ENCODE assay signal across 18 cellular contexts in genomic region chr14:71383510-71383909, GRCh38.
DNase-seq lines count a peak whose midpoint lies in the region; ATAC-seq, FAIRE-seq and TF ChIP-seq lines count a peak whose summit lies in the region.
"Had no signal": no experiment of that assay in that cellular context is flagged by ENCODE, and none has a peak within 500 bp of the region (broad histone marks: within the 10 kb centered on the region; RNA-seq: fewer than 3 reads in every experiment).

No MANE protein-coding gene starts in this region.

- no peaks in the 10 kb centered on the region for H3K27me3 Mint-ChIP-seq in neural crest cell (ENCODE audit: low read depth)
- no peaks in the 10 kb centered on the region for H3K27me3 Mint-ChIP-seq in T-helper 17 cell

- no peak overlapping the region for H3K4me3 ChIP-seq in body of pancreas
- no peak overlapping the region for H3K4me3 ChIP-seq in colonic mucosa
- H3K4me3 ChIP-seq: HAP-1 had no signal

- no peaks in the 10 kb centered on the region for H3K36me3 ChIP-seq in body of pancreas (replicated peaks in 1 of 2; ENCODE audit: insufficient read depth in 1 of 2, low read depth in 2 of 2)
- H3K36me3 ChIP-seq in colonic mucosa = no peaks in the 10 kb centered on the region
- H3K36me3 ChIP-seq: HAP-1 had no signal

- TF ChIP-seq CTCF in body of pancreas (IDR thresholded peaks at IDR 0.05) (no peak), neural crest cell (conservative IDR thresholded peaks at IDR 0.05) (no peak), colonic mucosa (IDR thresholded peaks at IDR 0.05) (no peak)

- FAIRE-seq in HTR-8/SVneo (lab: Jason Lieb, UNC) = peak; percentile 92
- peak; percentile 30 for FAIRE-seq in urothelium cell line (lab: Jason Lieb, UNC)

- peaks cover 3% of the 10 kb centered on the region for H3K9me3 Mint-ChIP-seq in neural crest cell

- H3K4me1 ChIP-seq in body of pancreas = peaks cover 30% of the 10 kb centered on the region
- no peaks in the 10 kb centered on the region for H3K4me1 ChIP-seq in colonic mucosa

- DNase-seq in HTR-8/SVneo (ENCODE audit: insufficient read length, low spot score) (no peak), body of pancreas (no peak), neural crest cell (ENCODE audit: low read depth, low spot score) (no peak), urothelium cell line (ENCODE audit: low spot score) (no peak), T-helper 17 cell (no peak), colonic mucosa (no peak)
- DNase-seq: DMS 273 treated with DMSO at 0.1 percent for 48 hours; DND-41; GDM1; KBM-7; NCI-H1105 treated with DMSO at 0.1 percent for 48 hours; NCI-H1694; NCI-H748 treated with DMSO at 0.1 percent for 48 hours; NK-92 treated with Interleukin-12 subunit alpha and Interleukin-12 subunit beta, amount 100 ng/mL, for 24 hours; Right ventricle myocardium superior had no signal

- H3K27me3 ChIP-seq in body of pancreas (no peaks in the 10 kb centered on the region), colonic mucosa (no peaks in the 10 kb centered on the region)

- intact Hi-C loops in body of pancreas (cut with DNase I) = no loop called here
- intact Hi-C loops in colonic mucosa (cut with DNase I) = no loop called here

- H3K27ac ChIP-seq in body of pancreas (peak overlapping the region; percentile 21 to 58 (median 29)), colonic mucosa (no peak overlapping the region)
- H3K27ac ChIP-seq: C4-2B had no signal

- no peak for TF ChIP-seq POLR2A in body of pancreas (IDR thresholded peaks at IDR 0.05)

- H3K9me3 ChIP-seq in body of pancreas (no peaks in the 10 kb centered on the region), T-helper 17 cell (ENCODE audit: control insufficient read depth, low read length, poor library complexity, severe bottlenecking) (no peaks in the 10 kb centered on the region), colonic mucosa (no peaks in the 10 kb centered on the region)
- H3K9me3 ChIP-seq: HAP-1 had no signal

- H3K36me3 Mint-ChIP-seq in neural crest cell (ENCODE audit: low read depth) (peaks cover 10% of the 10 kb centered on the region), T-helper 17 cell (ENCODE audit: low read depth) (peaks cover 6% of the 10 kb centered on the region)

- no peak overlapping the region for H3K4me3 Mint-ChIP-seq in neural crest cell
- no peak overlapping the region for H3K4me3 Mint-ChIP-seq in T-helper 17 cell

- H3K27ac Mint-ChIP-seq in neural crest cell (ENCODE audit: unreplicated experiment) (peak overlapping the region; percentile 28), T-helper 17 cell (no peak overlapping the region)

- 80 to 84% methylated on average over 2 of the region's 2 CpGs for WGBS in body of pancreas, 2 donors

- ATAC-seq in body of pancreas = no peak
- ATAC-seq in T-helper 17 cell = no peak
- ATAC-seq in GM21529 (IDR thresholded peaks at IDR 0.05; ENCODE audit: unreplicated experiment) = no peak

- H3K4me1 Mint-ChIP-seq in neural crest cell = peaks cover 5% of the 10 kb centered on the region
- H3K4me1 Mint-ChIP-seq in T-helper 17 cell = peaks cover 43% of the 10 kb centered on the region

- no peak overlapping the region for H3K9ac ChIP-seq in colonic mucosa (ENCODE audit: low read depth in 2 of 2, low read length in 2 of 2)
